1 cellular context compared by ENCODE assay signal in the genomic region with DNA sequence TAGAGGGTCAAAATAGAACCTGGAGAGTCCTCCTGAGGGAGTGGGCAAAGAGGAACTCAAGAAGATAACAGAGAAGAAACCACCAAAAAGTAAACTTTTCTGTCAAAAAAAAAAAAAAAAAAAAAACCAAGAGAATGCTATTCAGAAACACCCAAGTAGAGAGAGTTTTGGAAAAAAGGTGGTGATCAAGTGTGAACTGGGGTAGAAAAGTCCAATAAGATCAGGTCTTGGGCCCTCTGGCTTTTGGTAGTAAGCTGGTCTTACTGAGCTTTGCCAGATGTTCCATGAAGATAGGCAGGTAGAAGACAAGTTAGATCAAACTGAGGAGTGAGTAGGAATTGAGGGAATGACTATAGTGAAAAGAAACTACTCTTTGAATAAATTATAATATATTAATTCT.
TF ChIP-seq lines count a peak whose summit lies in the region.

No MANE protein-coding gene starts in this region.

TF ChIP-seq in K562, 482 proteins besides CTCF, POLR2A, EP300 and RAD21 (continued from another document):
- TF ChIP-seq TCF7 (IDR thresholded peaks at IDR 0.05; ENCODE audit: borderline replicate concordance) = no peak
- peak; percentile 48; the same call in 1 of the 2 replicates for TF ChIP-seq TEAD4 (IDR thresholded peaks at IDR 0.05; ENCODE audit: low read length)
- no peak for TF ChIP-seq TEAD4 (CRISPR knock-in tag; IDR thresholded peaks at IDR 0.05; ENCODE audit: borderline replicate concordance)
- TF ChIP-seq TCF3 (CRISPR knock-in tag; IDR thresholded peaks at IDR 0.05) = peak; percentile 67
- TF ChIP-seq, protein P1, sequence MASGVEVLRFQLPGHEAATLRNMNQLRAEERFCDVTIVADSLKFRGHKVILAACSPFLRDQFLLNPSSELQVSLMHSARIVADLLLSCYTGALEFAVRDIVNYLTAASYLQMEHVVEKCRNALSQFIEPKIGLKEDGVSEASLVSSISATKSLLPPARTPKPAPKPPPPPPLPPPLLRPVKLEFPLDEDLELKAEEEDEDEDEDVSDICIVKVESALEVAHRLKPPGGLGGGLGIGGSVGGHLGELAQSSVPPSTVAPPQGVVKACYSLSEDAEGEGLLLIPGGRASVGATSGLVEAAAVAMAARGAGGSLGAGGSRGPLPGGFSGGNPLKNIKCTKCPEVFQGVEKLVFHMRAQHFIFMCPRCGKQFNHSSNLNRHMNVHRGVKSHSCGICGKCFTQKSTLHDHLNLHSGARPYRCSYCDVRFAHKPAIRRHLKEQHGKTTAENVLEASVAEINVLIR (CRISPR knock-in tag; IDR thresholded peaks at IDR 0.05) = no peak
- TF ChIP-seq CBFA2T2 (conservative IDR thresholded peaks at IDR 0.05) = 0 out of 2 replicates have a peak, but pooled peaks have one; percentile 23
- peak; percentile 14; the same call in 1 of the 2 replicates for TF ChIP-seq EHMT2 (IDR thresholded peaks at IDR 0.05)
- no peak for TF ChIP-seq NR2C1 (IDR thresholded peaks at IDR 0.05)
- no peak for TF ChIP-seq NR2C1 (tag; IDR thresholded peaks at IDR 0.05)
- TF ChIP-seq SMARCA4 (IDR thresholded peaks at IDR 0.05) = peak; percentile 66; the same call in 1 of the 2 replicates
- no peak for TF ChIP-seq GATAD2A (IDR thresholded peaks at IDR 0.05)
- TF ChIP-seq FOXJ2 (tag; IDR thresholded peaks at IDR 0.05) = no peak
- peak; percentile 68 for TF ChIP-seq ZNF766 (CRISPR knock-in tag; conservative IDR thresholded peaks at IDR 0.05)
- no peak for TF ChIP-seq NFE2L1 (tag; IDR thresholded peaks at IDR 0.05; ENCODE audit: borderline replicate concordance, low read depth)
- TF ChIP-seq SMARCE1 (IDR thresholded peaks at IDR 0.05) = peak; percentile 57
- TF ChIP-seq, protein P2, sequence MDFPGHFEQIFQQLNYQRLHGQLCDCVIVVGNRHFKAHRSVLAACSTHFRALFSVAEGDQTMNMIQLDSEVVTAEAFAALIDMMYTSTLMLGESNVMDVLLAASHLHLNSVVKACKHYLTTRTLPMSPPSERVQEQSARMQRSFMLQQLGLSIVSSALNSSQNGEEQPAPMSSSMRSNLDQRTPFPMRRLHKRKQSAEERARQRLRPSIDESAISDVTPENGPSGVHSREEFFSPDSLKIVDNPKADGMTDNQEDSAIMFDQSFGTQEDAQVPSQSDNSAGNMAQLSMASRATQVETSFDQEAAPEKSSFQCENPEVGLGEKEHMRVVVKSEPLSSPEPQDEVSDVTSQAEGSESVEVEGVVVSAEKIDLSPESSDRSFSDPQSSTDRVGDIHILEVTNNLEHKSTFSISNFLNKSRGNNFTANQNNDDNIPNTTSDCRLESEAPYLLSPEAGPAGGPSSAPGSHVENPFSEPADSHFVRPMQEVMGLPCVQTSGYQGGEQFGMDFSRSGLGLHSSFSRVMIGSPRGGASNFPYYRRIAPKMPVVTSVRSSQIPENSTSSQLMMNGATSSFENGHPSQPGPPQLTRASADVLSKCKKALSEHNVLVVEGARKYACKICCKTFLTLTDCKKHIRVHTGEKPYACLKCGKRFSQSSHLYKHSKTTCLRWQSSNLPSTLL (IDR thresholded peaks at IDR 0.05) = 0 out of 2 replicates have a peak, but pooled peaks have one; percentile 23
- TF ChIP-seq, protein P3, sequence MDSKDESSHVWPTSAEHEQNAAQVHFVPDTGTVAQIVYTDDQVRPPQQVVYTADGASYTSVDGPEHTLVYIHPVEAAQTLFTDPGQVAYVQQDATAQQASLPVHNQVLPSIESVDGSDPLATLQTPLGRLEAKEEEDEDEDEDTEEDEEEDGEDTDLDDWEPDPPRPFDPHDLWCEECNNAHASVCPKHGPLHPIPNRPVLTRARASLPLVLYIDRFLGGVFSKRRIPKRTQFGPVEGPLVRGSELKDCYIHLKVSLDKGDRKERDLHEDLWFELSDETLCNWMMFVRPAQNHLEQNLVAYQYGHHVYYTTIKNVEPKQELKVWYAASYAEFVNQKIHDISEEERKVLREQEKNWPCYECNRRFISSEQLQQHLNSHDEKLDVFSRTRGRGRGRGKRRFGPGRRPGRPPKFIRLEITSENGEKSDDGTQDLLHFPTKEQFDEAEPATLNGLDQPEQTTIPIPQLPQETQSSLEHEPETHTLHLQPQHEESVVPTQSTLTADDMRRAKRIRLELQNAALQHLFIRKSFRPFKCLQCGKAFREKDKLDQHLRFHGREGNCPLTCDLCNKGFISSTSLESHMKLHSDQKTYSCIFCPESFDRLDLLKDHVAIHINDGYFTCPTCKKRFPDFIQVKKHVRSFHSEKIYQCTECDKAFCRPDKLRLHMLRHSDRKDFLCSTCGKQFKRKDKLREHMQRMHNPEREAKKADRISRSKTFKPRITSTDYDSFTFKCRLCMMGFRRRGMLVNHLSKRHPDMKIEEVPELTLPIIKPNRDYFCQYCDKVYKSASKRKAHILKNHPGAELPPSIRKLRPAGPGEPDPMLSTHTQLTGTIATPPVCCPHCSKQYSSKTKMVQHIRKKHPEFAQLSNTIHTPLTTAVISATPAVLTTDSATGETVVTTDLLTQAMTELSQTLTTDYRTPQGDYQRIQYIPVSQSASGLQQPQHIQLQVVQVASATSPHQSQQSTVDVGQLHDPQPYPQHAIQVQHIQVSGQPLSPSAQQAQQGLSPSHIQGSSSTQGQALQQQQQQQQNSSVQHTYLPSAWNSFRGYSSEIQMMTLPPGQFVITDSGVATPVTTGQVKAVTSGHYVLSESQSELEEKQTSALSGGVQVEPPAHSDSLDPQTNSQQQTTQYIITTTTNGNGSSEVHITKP (IDR thresholded peaks at IDR 0.05; ENCODE audit: partially characterized antibody) = peak; percentile 89
- TF ChIP-seq NR4A1 (CRISPR knock-in tag; IDR thresholded peaks at IDR 0.05) = no peak
- no peak for TF ChIP-seq NR4A1 (tag; IDR thresholded peaks at IDR 0.05)
- no peak for TF ChIP-seq ZNF431 (CRISPR knock-in tag; IDR thresholded peaks at IDR 0.05)
- no peak for TF ChIP-seq TBL1XR1 (IDR thresholded peaks at IDR 0.05; ENCODE audit: low read length in 2 of 2)
- TF ChIP-seq ATF7 (IDR thresholded peaks at IDR 0.05) = no peak
- 0 out of 4 replicates have a peak, but pooled peaks of 1 of the 2 experiments have one; percentile 17 for TF ChIP-seq FOXK2 (conservative IDR thresholded peaks at IDR 0.05 in 1 of 2, IDR thresholded peaks at IDR 0.05 in 1 of 2; ENCODE audit: low read depth in 2 of 2)
- TF ChIP-seq YY1 (IDR thresholded peaks at IDR 0.05; ENCODE audit: borderline replicate concordance in 1 of 3, control insufficient read depth in 1 of 3, extremely low read depth in 1 of 3, insufficient read depth in 3 of 3, insufficient read length in 1 of 3, insufficient replicate concordance in 2 of 3, low read depth in 1 of 3, low read length in 2 of 3) = no peak
- TF ChIP-seq RFX7 (CRISPR knock-in tag; IDR thresholded peaks at IDR 0.05) = no peak
- TF ChIP-seq ARID1B (IDR thresholded peaks at IDR 0.05) = peak; percentile 81
- TF ChIP-seq ZC3H8 (IDR thresholded peaks at IDR 0.05) = no peak
